Comparison of ENCODE assay signal across 8 cellular contexts in the genomic region with DNA sequence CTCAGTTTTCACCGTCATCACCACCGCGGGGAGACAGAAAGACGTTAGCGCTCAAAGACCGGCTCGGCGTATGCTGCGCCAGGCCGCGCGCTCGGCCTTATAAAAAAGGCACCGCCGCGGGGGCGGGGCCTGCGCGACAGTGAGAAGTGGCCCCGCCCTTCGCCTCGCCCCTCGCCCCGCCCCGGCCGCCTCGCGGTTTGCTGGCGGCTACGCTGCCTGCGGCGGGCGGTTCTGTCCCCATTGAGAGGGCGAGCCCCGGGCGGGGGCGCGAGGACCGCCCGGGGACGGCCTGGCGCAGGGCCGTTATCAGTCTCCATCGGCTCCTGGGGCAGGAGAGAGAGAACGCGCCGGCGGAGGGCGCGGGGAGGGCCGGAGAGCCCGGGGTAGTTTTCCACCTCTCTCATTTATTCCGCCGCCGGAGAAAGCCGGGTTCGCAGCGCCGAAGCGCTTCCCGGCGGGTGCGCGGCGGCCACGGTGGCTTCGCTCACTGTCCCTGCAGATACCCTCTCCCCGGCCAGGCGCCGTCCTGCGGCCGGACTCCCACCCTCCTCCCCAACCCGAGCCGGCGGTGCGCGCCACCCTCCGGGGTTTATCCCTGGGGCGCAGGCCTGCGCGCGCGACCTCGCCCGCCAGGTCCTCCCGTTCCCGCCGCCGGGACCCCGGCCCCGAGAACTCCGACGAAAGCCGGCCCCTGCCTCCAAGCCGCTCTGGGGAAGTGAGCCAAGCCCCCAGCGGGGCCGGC.
A peak's percentile ranks its signal among the peaks of the same experiment; 100 is the strongest.
DNase-seq lines count a peak whose midpoint lies in the region; ATAC-seq and TF ChIP-seq lines count a peak whose summit lies in the region.

No MANE protein-coding gene starts in this region.

- peaks cover 22 to 71% (median 35%) of the 10 kb centered on the region in 3 donors for H3K4me1 ChIP-seq in esophagus squamous epithelium

- H3K9me3 ChIP-seq in esophagus squamous epithelium, result no peaks in the 10 kb centered on the region

- no peaks in the 10 kb centered on the region for H3K27me3 ChIP-seq in esophagus squamous epithelium

- H3K4me3 ChIP-seq in esophagus squamous epithelium, result peak overlapping the region; percentile 78 to 82 (median 79)

- peak overlapping the region; percentile 97 to 99 (median 98) for H3K27ac ChIP-seq in esophagus squamous epithelium

- intact Hi-C loops in esophagus squamous epithelium (cut with DNase I), result loop anchor here (5.0 to 10.0 kb wide), 3 partner anchors 272 to 467 kb away; no protein-coding TSS in a partner anchor

- H3K9me3 Mint-ChIP-seq in naive B cell, result no peaks in the 10 kb centered on the region
- H3K9me3 Mint-ChIP-seq in stimulated activated effector memory CD8-positive, alpha-beta T cell treated with anti-CD3 and anti-CD28 coated beads, Interleukin-12 subunit alpha, Interleukin-12 subunit beta, amount 100 ng/mL, for 72 hours, result no peaks in the 10 kb centered on the region

- no peaks in the 10 kb centered on the region for H3K27me3 Mint-ChIP-seq in naive B cell

- peaks cover 29 to 58% (median 39%) of the 10 kb centered on the region in 3 donors for H3K4me1 Mint-ChIP-seq in naive B cell
- H3K4me1 Mint-ChIP-seq in stimulated activated effector memory CD8-positive, alpha-beta T cell treated with anti-CD3 and anti-CD28 coated beads, Interleukin-12 subunit alpha, Interleukin-12 subunit beta, amount 100 ng/mL, for 72 hours, result peaks cover 62% of the 10 kb centered on the region

- DNase-seq in DMS53 treated with DMSO at 0.1 percent for 48 hours (lab: John Stamatoyannopoulos, UW; ENCODE audit: unreplicated experiment), result peak; percentile 74
- DNase-seq in activated T-helper 1 cell treated with Interleukin-2 at 50 U/mL for 16 hours (ENCODE audit: low read depth), result peak; percentile 91
- peak; percentile 55 for DNase-seq in esophagus squamous epithelium (lab: John Stamatoyannopoulos, UW)
- DNase-seq in naive B cell, result peak; percentile 89
- DNase-seq in stimulated activated effector memory CD8-positive, alpha-beta T cell treated with anti-CD3 and anti-CD28 coated beads, Interleukin-12 subunit alpha, Interleukin-12 subunit beta, amount 100 ng/mL, for 72 hours (ENCODE audit: low spot score in 2 of 2), result peak; percentile 94 to 95

- H3K4me3 Mint-ChIP-seq in naive B cell, result peak overlapping the region; percentile 84 to 98 (median 96)
- peak overlapping the region; percentile 90 for H3K4me3 Mint-ChIP-seq in stimulated activated effector memory CD8-positive, alpha-beta T cell treated with anti-CD3 and anti-CD28 coated beads, Interleukin-12 subunit alpha, Interleukin-12 subunit beta, amount 100 ng/mL, for 72 hours

- peak overlapping the region; percentile 87 to 97 (median 95) for H3K27ac Mint-ChIP-seq in naive B cell
- peak overlapping the region; percentile 90 for H3K27ac Mint-ChIP-seq in stimulated activated effector memory CD8-positive, alpha-beta T cell treated with anti-CD3 and anti-CD28 coated beads, Interleukin-12 subunit alpha, Interleukin-12 subunit beta, amount 100 ng/mL, for 72 hours

- peak in 3 of 6 experiments; percentile 3 to 5 (median 5) for TF ChIP-seq CTCF in esophagus squamous epithelium (IDR thresholded peaks at IDR 0.05)

- no CpG with 5 or more reads among the region's 97 CpGs for WGBS in esophagus squamous epithelium, 2 donors

- no peak for TF ChIP-seq RAD21 in Ishikawa (IDR thresholded peaks at IDR 0.05; ENCODE audit: low read depth)

- no peak; the same call in 1 of the 2 replicates for TF ChIP-seq EP300 in Ishikawa (IDR thresholded peaks at IDR 0.05; ENCODE audit: borderline replicate concordance)

- TF ChIP-seq POLR2A in esophagus squamous epithelium (IDR thresholded peaks at IDR 0.05), result peak in 3 of 4 donors; percentile 67 to 97 (median 97)

- peak; percentile 69 for ATAC-seq in GM21619 (IDR thresholded peaks at IDR 0.05; ENCODE audit: unreplicated experiment)
- ATAC-seq in naive B cell (ENCODE audit: low read depth in 2 of 2), result peak; percentile 75 to 81
- peak; percentile 83 for ATAC-seq in stimulated activated effector memory CD8-positive, alpha-beta T cell treated with anti-CD3 and anti-CD28 coated beads, Interleukin-12 subunit alpha, Interleukin-12 subunit beta, amount 100 ng/mL, for 72 hours

- peaks cover 8 to 11% of the 10 kb centered on the region in 2 donors for H3K36me3 Mint-ChIP-seq in naive B cell
- peaks cover 70% of the 10 kb centered on the region for H3K36me3 Mint-ChIP-seq in stimulated activated effector memory CD8-positive, alpha-beta T cell treated with anti-CD3 and anti-CD28 coated beads, Interleukin-12 subunit alpha, Interleukin-12 subunit beta, amount 100 ng/mL, for 72 hours

- H3K36me3 ChIP-seq in esophagus squamous epithelium, result peaks cover 23 to 38% (median 25%) of the 10 kb centered on the region in 3 donors

TF ChIP-seq in Ishikawa, 13 proteins besides CTCF, POLR2A, EP300 and RAD21 (continues in another document):
- TF ChIP-seq NFIC (IDR thresholded peaks at IDR 0.05), result no peak
- no peak for TF ChIP-seq CEBPB (IDR thresholded peaks at IDR 0.05)
- 0 out of 2 replicates have a peak, but pooled peaks have one; percentile 13 for TF ChIP-seq CREB1 (IDR thresholded peaks at IDR 0.05; ENCODE audit: low read depth)
- no peak for TF ChIP-seq TEAD4 (IDR thresholded peaks at IDR 0.05)
- TF ChIP-seq TAF1 (IDR thresholded peaks at IDR 0.05; ENCODE audit: low read depth), result peak; percentile 53
- TF ChIP-seq TCF12 (IDR thresholded peaks at IDR 0.05; ENCODE audit: low read depth), result 0 out of 2 replicates have a peak, but pooled peaks have one; percentile 22
- TF ChIP-seq, protein P1, sequence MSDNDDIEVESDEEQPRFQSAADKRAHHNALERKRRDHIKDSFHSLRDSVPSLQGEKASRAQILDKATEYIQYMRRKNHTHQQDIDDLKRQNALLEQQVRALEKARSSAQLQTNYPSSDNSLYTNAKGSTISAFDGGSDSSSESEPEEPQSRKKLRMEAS (IDR thresholded peaks at IDR 0.05), result peak; percentile 16; the same call in 1 of the 2 replicates
- TF ChIP-seq, protein P2, sequence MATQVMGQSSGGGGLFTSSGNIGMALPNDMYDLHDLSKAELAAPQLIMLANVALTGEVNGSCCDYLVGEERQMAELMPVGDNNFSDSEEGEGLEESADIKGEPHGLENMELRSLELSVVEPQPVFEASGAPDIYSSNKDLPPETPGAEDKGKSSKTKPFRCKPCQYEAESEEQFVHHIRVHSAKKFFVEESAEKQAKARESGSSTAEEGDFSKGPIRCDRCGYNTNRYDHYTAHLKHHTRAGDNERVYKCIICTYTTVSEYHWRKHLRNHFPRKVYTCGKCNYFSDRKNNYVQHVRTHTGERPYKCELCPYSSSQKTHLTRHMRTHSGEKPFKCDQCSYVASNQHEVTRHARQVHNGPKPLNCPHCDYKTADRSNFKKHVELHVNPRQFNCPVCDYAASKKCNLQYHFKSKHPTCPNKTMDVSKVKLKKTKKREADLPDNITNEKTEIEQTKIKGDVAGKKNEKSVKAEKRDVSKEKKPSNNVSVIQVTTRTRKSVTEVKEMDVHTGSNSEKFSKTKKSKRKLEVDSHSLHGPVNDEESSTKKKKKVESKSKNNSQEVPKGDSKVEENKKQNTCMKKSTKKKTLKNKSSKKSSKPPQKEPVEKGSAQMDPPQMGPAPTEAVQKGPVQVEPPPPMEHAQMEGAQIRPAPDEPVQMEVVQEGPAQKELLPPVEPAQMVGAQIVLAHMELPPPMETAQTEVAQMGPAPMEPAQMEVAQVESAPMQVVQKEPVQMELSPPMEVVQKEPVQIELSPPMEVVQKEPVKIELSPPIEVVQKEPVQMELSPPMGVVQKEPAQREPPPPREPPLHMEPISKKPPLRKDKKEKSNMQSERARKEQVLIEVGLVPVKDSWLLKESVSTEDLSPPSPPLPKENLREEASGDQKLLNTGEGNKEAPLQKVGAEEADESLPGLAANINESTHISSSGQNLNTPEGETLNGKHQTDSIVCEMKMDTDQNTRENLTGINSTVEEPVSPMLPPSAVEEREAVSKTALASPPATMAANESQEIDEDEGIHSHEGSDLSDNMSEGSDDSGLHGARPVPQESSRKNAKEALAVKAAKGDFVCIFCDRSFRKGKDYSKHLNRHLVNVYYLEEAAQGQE (IDR thresholded peaks at IDR 0.05; ENCODE audit: low read depth), result no peak

TF ChIP-seq in PFSK-1, 5 proteins besides CTCF, POLR2A, EP300 and RAD21:
- TF ChIP-seq SIN3A (IDR thresholded peaks at IDR 0.05; ENCODE audit: borderline replicate concordance, insufficient read depth, low read length) (peak; percentile 75; the same call in 1 of the 2 replicates), POLR2AphosphoS5 (IDR thresholded peaks at IDR 0.05; ENCODE audit: low read depth, low read length) (peak; percentile 99), TAF1 (IDR thresholded peaks at IDR 0.05; ENCODE audit: borderline replicate concordance, insufficient read depth, low read length) (peak; percentile 89; the same call in 1 of the 2 replicates), FOXP2 (optimal IDR thresholded peaks at IDR 0.05; ENCODE audit: borderline replicate concordance, extremely low read depth, extremely low read length, insufficient read depth) (peak; percentile 55)
- TF ChIP-seq, protein P2 (IDR thresholded peaks at IDR 0.05; ENCODE audit: insufficient read depth in 1 of 2, low read depth in 2 of 2, low read length in 2 of 2), result peak in 1 of 2 experiments; percentile 37; a peak in 1 of 4 replicates

Comparison
In these comparisons a context has a peak if more than half of its experiments do, and no peak if none do; other contexts are left out.
1. Peak in every context shown above with its lines: DNase-seq, ATAC-seq, H3K4me3 ChIP-seq and H3K27ac ChIP-seq.